In genomic region chr10:70233109-70233938, GRCh38 we compare ENCODE assay signal across 8 cellular contexts. TPM values are rescaled to one million over a fixed set of nuclear protein-coding genes. Genes with fewer than 3 reads are reported as not detected.
DNase-seq lines count a peak whose midpoint lies in the region; ATAC-seq and TF ChIP-seq lines count a peak whose summit lies in the region.

PPA1 (minus strand) TSS chr10:70233429; CDS start chr10:70233327, 102 bp downstream.

- H3K27ac ChIP-seq in left ventricle myocardium inferior (replicated peaks) = peak within 1 kb of the TSS; percentile 84
- peak within 1 kb of the TSS; percentile 75 to 77 for H3K27ac ChIP-seq in prostate gland
- H3K27ac ChIP-seq in urinary bladder (ENCODE audit: low read depth) = peak within 1 kb of the TSS; percentile 72

- under 1% methylated on average over 63 of the region's 74 CpGs for WGBS in prostate gland
- WGBS in urinary bladder = under 1% methylated on average over 74 of the region's 74 CpGs

- intact Hi-C loops in T-helper 1 cell treated with Interleukin-12 subunit alpha and Interleukin-12 subunit beta and Interleukin-4 antibody, amounts not matched to agents 30 ng/mL and 1 ng/mL, for 36 hours (cut with micrococcal nuclease) = loop anchor here (1.0 to 5.0 kb wide), 11 partner anchors 12 to 1513 kb away; partner anchors contain the start of genes CCAR1, LRRC20, PALD1 and SAR1A
- intact Hi-C loops in left ventricle myocardium inferior (cut with micrococcal nuclease) (no loop called here), prostate gland (cut with DNase I) (no loop called here)

- no peaks in the 10 kb centered on the region for H3K27me3 ChIP-seq in left ventricle myocardium inferior (ENCODE audit: low read depth)
- H3K27me3 ChIP-seq in prostate gland (replicated peaks; ENCODE audit: insufficient read depth) = no peaks in the 10 kb centered on the region

- DNase-seq in GM13976 (ENCODE audit: low spot score) (peak; percentile 100), NCI-H146 treated with DMSO at 0.1 percent for 48 hours (lab: John Stamatoyannopoulos, UW; ENCODE audit: unreplicated experiment) (peak; percentile 90), amniotic stem cell (lab: John Stamatoyannopoulos, UW) (peak; percentile 96), left ventricle myocardium inferior (peak; percentile 99), prostate gland (ENCODE audit: low spot score) (peak; percentile 97)

- H3K36me3 ChIP-seq in left ventricle myocardium inferior (peaks cover 21% of the 10 kb centered on the region), prostate gland (no peaks in the 10 kb centered on the region), urinary bladder (ENCODE audit: insufficient read depth) (no peaks in the 10 kb centered on the region)

- H3K4me1 ChIP-seq in left ventricle myocardium inferior (peaks cover 49% of the 10 kb centered on the region), prostate gland (replicated peaks) (peaks cover 4% of the 10 kb centered on the region), urinary bladder (ENCODE audit: insufficient read depth) (no peaks in the 10 kb centered on the region)

- H3K9me3 ChIP-seq in left ventricle myocardium inferior (replicated peaks) = no peaks in the 10 kb centered on the region
- no peaks in the 10 kb centered on the region for H3K9me3 ChIP-seq in prostate gland

- peak; percentile 95 for TF ChIP-seq POLR2A in prostate gland (IDR thresholded peaks at IDR 0.05)

- TF ChIP-seq CTCF in GM13976 (IDR thresholded peaks at IDR 0.05; ENCODE audit: borderline replicate concordance, control extremely low read depth, extremely low read depth, insufficient read depth, missing control alignments) (no peak), left ventricle myocardium inferior (IDR thresholded peaks at IDR 0.05; ENCODE audit: borderline replicate concordance) (peak; percentile 27), prostate gland (IDR thresholded peaks at IDR 0.05) (peak in 2 of 4 experiments; percentile 10 to 22)

- in situ Hi-C loops in GM13976 (cut with MboI; ENCODE audit: low sequenced_read_pairs, unreplicated experiment) = no loop called here

- H3K4me3 ChIP-seq in left ventricle myocardium inferior (peak within 1 kb of the TSS; percentile 84), prostate gland (peak within 1 kb of the TSS; percentile 57 to 73), urinary bladder (ENCODE audit: low read depth, low read length) (peak within 1 kb of the TSS; percentile 75)

- peak; percentile 85 for ATAC-seq in HG02870 (IDR thresholded peaks at IDR 0.05; ENCODE audit: unreplicated experiment)

RNA-seq across cellular contexts. Expression of gene PPA1, which starts in this region (rescaled TPM):
- total RNA-seq in T-helper 1 cell treated with Interleukin-12 subunit alpha and Interleukin-12 subunit beta and Interleukin-4 antibody, amounts not matched to agents 30 ng/mL and 1 ng/mL, for 36 hours = 187 and 192 TPM in 2 replicates
- total RNA-seq in left ventricle myocardium inferior = 99.9 TPM
- 100 to 1,000 TPM in 1 of 2 donors, 10 to 100 TPM in 1; 79.4 to 109 TPM for total RNA-seq in prostate gland
- total RNA-seq in urinary bladder = 116 TPM
- polyA plus RNA-seq in urinary bladder = 67.4 TPM

Comparison
In these comparisons a context has a peak if more than half of its experiments do, and no peak if none do; other contexts are left out.
1. Peak in every context shown above with its lines: DNase-seq, ATAC-seq, H3K4me3 ChIP-seq and H3K27ac ChIP-seq.